In the genomic region with DNA sequence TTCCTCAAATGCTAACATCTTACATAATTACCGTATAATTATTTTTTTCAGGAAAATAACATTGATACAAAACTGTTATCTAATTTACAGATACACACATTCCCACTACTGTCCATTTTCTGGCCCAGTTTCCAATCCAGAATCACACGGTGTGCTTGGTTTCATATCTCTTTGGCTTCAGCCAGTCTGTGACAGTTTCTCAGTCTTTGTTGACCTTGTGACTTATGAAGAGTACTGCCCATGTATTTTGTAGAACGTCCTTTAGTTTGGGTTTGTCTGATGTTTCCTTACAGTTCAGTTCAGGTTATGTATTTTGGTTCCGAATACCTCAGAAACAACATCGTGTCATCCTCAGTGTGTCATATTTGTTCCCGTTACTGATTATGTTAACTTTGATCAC, we compare ENCODE assay signal across 17 cellular contexts. TPM values are rescaled to one million over a fixed set of nuclear protein-coding genes. Genes with fewer than 3 reads are reported as not detected.
DNase-seq lines count a peak whose midpoint lies in the region; ATAC-seq, FAIRE-seq and TF ChIP-seq lines count a peak whose summit lies in the region.
"Had no signal": no experiment of that assay in that cellular context is flagged by ENCODE, and none has a peak within 500 bp of the region (broad histone marks: within the 10 kb centered on the region; RNA-seq: fewer than 3 reads in every experiment).

No MANE protein-coding gene starts in this region.

- H3K9me3 Mint-ChIP-seq in activated T-helper 17 cell treated with anti-CD3 and anti-CD28 coated beads, Interleukin-2, amount 50 U/mL, for 72 hours, result no peaks in the 10 kb centered on the region
- H3K9me3 Mint-ChIP-seq: CD4-positive, CD25-positive, alpha-beta regulatory T cell had no signal

- H3K9ac ChIP-seq in GM12878 (ENCODE audit: control insufficient read depth, insufficient read depth, low read length), result no peak overlapping the region
- H3K9ac ChIP-seq: GM23248 had no signal

- H2AFZ ChIP-seq in GM12878 (ENCODE audit: control insufficient read depth, low read depth, low read length), result no peak overlapping the region
- H2AFZ ChIP-seq: GM23248 had no signal

- H3K27me3 ChIP-seq in GM12878 (replicated peaks in 1 of 2; ENCODE audit: control insufficient read depth in 2 of 2, insufficient read depth in 2 of 2, low read length in 1 of 2) (no peaks in the 10 kb centered on the region), right lobe of liver (no peaks in the 10 kb centered on the region)
- H3K27me3 ChIP-seq: BE2C had no signal

- no peak for TF ChIP-seq POLR2A in GM12878 (IDR thresholded peaks at IDR 0.05; ENCODE audit: low read depth, low read length)
- no peak for TF ChIP-seq POLR2A in right lobe of liver (IDR thresholded peaks at IDR 0.05)

- intact Hi-C loops in Right ventricle myocardium superior (cut with DNase I), result no loop called here
- intact Hi-C loops in cardiac septum (cut with DNase I), result no loop called here
- intact Hi-C loops in GM12878 (cut with micrococcal nuclease; ENCODE audit: unreplicated experiment), result no loop called here
- intact Hi-C loops in right lobe of liver (cut with DNase I), result no loop called here

- H3K36me3 Mint-ChIP-seq in activated T-helper 17 cell treated with anti-CD3 and anti-CD28 coated beads, Interleukin-2, amount 50 U/mL, for 72 hours (ENCODE audit: low read depth), result peaks cover 5% of the 10 kb centered on the region

- H3K27ac ChIP-seq in GM12878 (ENCODE audit: control insufficient read depth, insufficient read depth) (no peak overlapping the region), right lobe of liver (peak overlapping the region in 1 of 3 donors; percentile 43)
- H3K27ac ChIP-seq: GM23248 had no signal

- H3K79me2 ChIP-seq in GM12878 (ENCODE audit: control insufficient read depth, insufficient read depth, low read length), result no peaks in the 10 kb centered on the region

- CTCF ChIA-PET in GM12878 (lab: Yijun Ruan, JAX), result no interaction called here

- no peak for DNase-seq in Right ventricle myocardium superior
- DNase-seq in cardiac septum (ENCODE audit: low spot score), result no peak
- no peak for DNase-seq in GM12878 (ENCODE audit: low read depth, low spot score)
- no peak for DNase-seq in right lobe of liver
- no peak for DNase-seq in DMS53 treated with DMSO at 0.1 percent for 48 hours (lab: John Stamatoyannopoulos, UW; ENCODE audit: unreplicated experiment)
- no peak for DNase-seq in RPMI8226
- DNase-seq: ACHN; BE2C; C1 segment of cervical spinal cord; Caco-2; CD4-positive, CD25-positive, alpha-beta regulatory T cell; DMS79; GDM1; GM23248 had no signal

- POLR2A ChIA-PET in GM12878 (lab: Charles Lee), result no interaction called here

- peak; percentile 27 for FAIRE-seq in GM12878 (lab: Jason Lieb, UNC)
- FAIRE-seq: D721Med had no signal

- no peaks in the 10 kb centered on the region for H3K4me1 Mint-ChIP-seq in activated T-helper 17 cell treated with anti-CD3 and anti-CD28 coated beads, Interleukin-2, amount 50 U/mL, for 72 hours

- SMC1A ChIA-PET in GM12878 (lab: Charles Lee; ENCODE audit: uncharacterized antibody, unreplicated experiment), result no interaction called here

- no peak overlapping the region for H3K4me3 ChIP-seq in GM12878
- no peak overlapping the region for H3K4me3 ChIP-seq in right lobe of liver
- H3K4me3 ChIP-seq: GM23248, HAP-1 had no signal

- in situ Hi-C loops in GM12878 (cut with MboI), result loop anchor here (5.0 kb wide), 1 partner anchor 379 kb away; no protein-coding TSS in a partner anchor

- 89% methylated on average over 6 of the region's 6 CpGs for WGBS in GM12878 (ENCODE audit: insufficient coverage, insufficient replicate concordance, low lambda C conversion rate, missing lambda C conversion rate)
- WGBS in right lobe of liver (ENCODE audit: insufficient coverage, low coverage, low lambda C conversion rate, missing lambda C conversion rate), result 43% methylated on average over 6 of the region's 6 CpGs

- no peak overlapping the region for H3K4me2 ChIP-seq in GM12878 (ENCODE audit: control insufficient read depth, insufficient read depth)

- TF ChIP-seq CTCF in GM12878 (IDR thresholded peaks at IDR 0.05 in 2 of 3, conservative IDR thresholded peaks at IDR 0.05 in 1 of 3; ENCODE audit: control insufficient read depth in 2 of 3, extremely low read depth in 1 of 3, insufficient read depth in 1 of 3, low read depth in 3 of 3, low read length in 3 of 3), result no peak
- no peak for TF ChIP-seq CTCF in right lobe of liver (IDR thresholded peaks at IDR 0.05)

- no peak overlapping the region for H3K27ac Mint-ChIP-seq in activated T-helper 17 cell treated with anti-CD3 and anti-CD28 coated beads, Interleukin-2, amount 50 U/mL, for 72 hours

- BruUV-seq in GM12878 (replicated peaks; lab: Mats Ljungman, UMichigan), result no TSS peak

- peaks cover 0 to 6% of the 10 kb centered on the region in 2 experiments; a peak in 1 of 4 replicates for H3K36me3 ChIP-seq in GM12878 (ENCODE audit: control insufficient read depth in 2 of 2, insufficient read depth in 2 of 2, low read length in 1 of 2)
- peaks cover 0 to under 1% (median 0%) of the 10 kb centered on the region in 4 donors for H3K36me3 ChIP-seq in right lobe of liver

- no peak for TF ChIP-seq RAD21 in GM12878 (IDR thresholded peaks at IDR 0.05; ENCODE audit: insufficient read depth, low read depth, low read length)

- H3K4me1 ChIP-seq in GM12878 (ENCODE audit: control insufficient read depth, insufficient read depth, low read length) (no peaks in the 10 kb centered on the region), right lobe of liver (peaks cover 0 to 6% (median 0%) of the 10 kb centered on the region in 4 donors)
- H3K4me1 ChIP-seq: BE2C, Caco-2, HAP-1 had no signal

- H3K27me3 Mint-ChIP-seq in activated T-helper 17 cell treated with anti-CD3 and anti-CD28 coated beads, Interleukin-2, amount 50 U/mL, for 72 hours, result no peaks in the 10 kb centered on the region
- H3K27me3 Mint-ChIP-seq: CD4-positive, CD25-positive, alpha-beta regulatory T cell had no signal

- RAD21 ChIA-PET in GM12878 (lab: Charles Lee; ENCODE audit: unreplicated experiment), result no interaction called here

- no peak for TF ChIP-seq EP300 in GM12878 (IDR thresholded peaks at IDR 0.05; ENCODE audit: borderline replicate concordance in 1 of 2, control insufficient read depth in 1 of 2, low read depth in 2 of 2, low read length in 2 of 2)

- H4K20me1 ChIP-seq in GM12878 (ENCODE audit: control insufficient read depth, insufficient read depth), result no peaks in the 10 kb centered on the region

- H3K9me3 ChIP-seq in GM12878 (replicated peaks; ENCODE audit: control insufficient read depth, insufficient read depth, low read length), result no peaks in the 10 kb centered on the region
- no peaks in the 10 kb centered on the region for H3K9me3 ChIP-seq in right lobe of liver
- H3K9me3 ChIP-seq: BE2C, Caco-2, HAP-1 had no signal

- ATAC-seq in Right ventricle myocardium superior (ENCODE audit: poor library complexity) (peak; percentile 75), GM12878 (no peak), right lobe of liver (peak; percentile 49 to 87 (median 58))
- ATAC-seq in activated T-helper 17 cell treated with anti-CD3 and anti-CD28 coated beads, Interleukin-2, amount 50 U/mL, for 72 hours (replicated peaks), result peak; percentile 38

- H3K4me3 Mint-ChIP-seq in activated T-helper 17 cell treated with anti-CD3 and anti-CD28 coated beads, Interleukin-2, amount 50 U/mL, for 72 hours, result no peak overlapping the region
- H3K4me3 Mint-ChIP-seq: CD4-positive, CD25-positive, alpha-beta regulatory T cell had no signal

TF ChIP-seq in GM12878, 131 proteins besides CTCF, POLR2A, EP300 and RAD21 (continues in another document):
- TF ChIP-seq EED (IDR thresholded peaks at IDR 0.05; ENCODE audit: low read depth), result no peak

RNA-seq across cellular contexts. Expression of gene RXYLT1, which starts 16.2 kb away (rescaled TPM):
- 14.3 TPM for total RNA-seq in Right ventricle myocardium superior
- total RNA-seq in cardiac septum, result 22.5 TPM
- 10 to 100 TPM in 1 of 2 donors, 1 to 10 TPM in 1; 9.0 to 18.1 TPM for total RNA-seq in activated T-helper 17 cell treated with anti-CD3 and anti-CD28 coated beads, Interleukin-2, amount 50 U/mL, for 72 hours
- 18.2 and 24.6 TPM in 2 replicates for total RNA-seq in GM12878 (2013; cell fraction: nucleolus; rRNA removed)
- 22.7 and 24.4 TPM in 2 replicates for total RNA-seq in GM12878 (2014; rRNA removed)
- total RNA-seq in GM12878 (2014; rRNA removed; fragmentation: Illumina TruSeq; extraction: Trizol), result 21.6 and 24.5 TPM in 2 replicates
- total RNA-seq in GM12878 (2021), result 19.8 and 20.0 TPM in 2 replicates
- 8.6 TPM for polyA plus RNA-seq in GM12878 (2011; ENCODE audit: low read depth)
- 18.9 and 26.3 TPM in 2 replicates for polyA plus RNA-seq in GM12878 (2011; rRNA removed)
- 8.8 and 9.5 TPM in 2 replicates for polyA plus RNA-seq in GM12878 (2011; cell fraction: cytosol; rRNA removed)
- polyA plus RNA-seq in GM12878 (2011; cell fraction: nucleus; rRNA removed), result 10.8 and 12.5 TPM in 2 replicates
- 10.4 and 13.4 TPM in 2 replicates for polyA plus RNA-seq in GM12878 (2012)
- polyA plus RNA-seq in GM12878 (2014; fragmentation: Illumina TruSeq; extraction: Trizol), result 21.4 and 25.1 TPM in 2 replicates
- 10 to 100 TPM; 10.4 to 17.9 TPM for polyA plus RNA-seq in GM12878 (2014; fragmentation: Nextera tagmentation; extraction: Ambion mirVana)
- polyA plus RNA-seq in GM12878 (2014; rRNA removed), result 21.4 and 21.8 TPM in 2 replicates
- polyA plus RNA-seq in GM12878 (2016; fragmentation: Nextera tagmentation; extraction: Ambion mirVana), result 10 to 100 TPM; 32.9 to 33.8 TPM
- polyA minus RNA-seq in GM12878 (2011; rRNA and poly(A)+ RNA removed), result 8.0 and 9.8 TPM in 2 replicates
- 3.2 and 6.1 TPM in 2 replicates for polyA minus RNA-seq in GM12878 (2011; cell fraction: cytosol; rRNA and poly(A)+ RNA removed)
- polyA minus RNA-seq in GM12878 (2011; cell fraction: nucleus; rRNA and poly(A)+ RNA removed), result 25.0 and 40.9 TPM in 2 replicates
- 10 to 100 TPM in 4 of 6 experiments, 1 to 10 TPM in 2; 8.8 to 10.9 (median 10.3) TPM for total RNA-seq in right lobe of liver

RNA-seq across cellular contexts. Expression of gene SRGAP1, which starts 48.6 kb away (rescaled TPM):
- total RNA-seq in Right ventricle myocardium superior, result 2.0 TPM
- total RNA-seq in cardiac septum, result 5.9 TPM
- under 1 TPM; 0.06 to 0.29 TPM for total RNA-seq in activated T-helper 17 cell treated with anti-CD3 and anti-CD28 coated beads, Interleukin-2, amount 50 U/mL, for 72 hours
- total RNA-seq in GM12878 (2013; cell fraction: nucleolus; rRNA removed), result 13.6 and 14.3 TPM in 2 replicates
- total RNA-seq in GM12878 (2014; rRNA removed), result 0.17 and 0.38 TPM in 2 replicates
- total RNA-seq in GM12878 (2014; rRNA removed; fragmentation: Illumina TruSeq; extraction: Trizol), result 0.31 and 0.46 TPM in 2 replicates
- total RNA-seq in GM12878 (2021), result 0.85 and 0.96 TPM in 2 replicates
- 0.16 TPM for polyA plus RNA-seq in GM12878 (2011; ENCODE audit: low read depth)
- polyA plus RNA-seq in GM12878 (2011; rRNA removed), result 0.26 and 0.49 TPM in 2 replicates
- polyA plus RNA-seq in GM12878 (2011; cell fraction: cytosol; rRNA removed), result 0.25 TPM in 2 replicates
- polyA plus RNA-seq in GM12878 (2011; cell fraction: nucleus; rRNA removed), result 0.51 and 0.72 TPM in 2 replicates
- 0.47 and 0.81 TPM in 2 replicates for polyA plus RNA-seq in GM12878 (2012)
- polyA plus RNA-seq in GM12878 (2014; fragmentation: Illumina TruSeq; extraction: Trizol), result 0.43 and 0.51 TPM in 2 replicates
- polyA plus RNA-seq in GM12878 (2014; fragmentation: Nextera tagmentation; extraction: Ambion mirVana), result under 1 TPM; 0.16 to 0.56 TPM
- polyA plus RNA-seq in GM12878 (2014; rRNA removed), result 0.33 and 0.80 TPM in 2 replicates
- polyA plus RNA-seq in GM12878 (2016; fragmentation: Nextera tagmentation; extraction: Ambion mirVana), result under 1 TPM; 0.54 to 0.58 TPM
- polyA minus RNA-seq in GM12878 (2011; rRNA and poly(A)+ RNA removed), result 0.72 and 1.5 TPM in 2 replicates
- 0.21 and 0.27 TPM in 2 replicates for polyA minus RNA-seq in GM12878 (2011; cell fraction: cytosol; rRNA and poly(A)+ RNA removed)
- polyA minus RNA-seq in GM12878 (2011; cell fraction: nucleus; rRNA and poly(A)+ RNA removed), result 0.73 and 1.5 TPM in 2 replicates
- 1 to 10 TPM; 1.3 to 5.0 (median 3.0) TPM for total RNA-seq in right lobe of liver
- total RNA-seq: CD4-positive, CD25-positive, alpha-beta regulatory T cell had no signal
